ENCODE assay signal across 1 cellular context in genomic region chr7:120961638-120962173, GRCh38.
TF ChIP-seq lines count a peak whose summit lies in the region.

No MANE protein-coding gene starts in this region.

TF ChIP-seq in H1, 55 proteins besides CTCF, POLR2A, EP300 and RAD21:
- no peak for TF ChIP-seq SP2 (IDR thresholded peaks at IDR 0.05; ENCODE audit: low read length)
- no peak for TF ChIP-seq TAF1 (IDR thresholded peaks at IDR 0.05; ENCODE audit: low read depth, low read length)
TF ChIP-seq in H1: peak in this region for 0.
